ENCODE assay signal across 12 cellular contexts in the genomic region with DNA sequence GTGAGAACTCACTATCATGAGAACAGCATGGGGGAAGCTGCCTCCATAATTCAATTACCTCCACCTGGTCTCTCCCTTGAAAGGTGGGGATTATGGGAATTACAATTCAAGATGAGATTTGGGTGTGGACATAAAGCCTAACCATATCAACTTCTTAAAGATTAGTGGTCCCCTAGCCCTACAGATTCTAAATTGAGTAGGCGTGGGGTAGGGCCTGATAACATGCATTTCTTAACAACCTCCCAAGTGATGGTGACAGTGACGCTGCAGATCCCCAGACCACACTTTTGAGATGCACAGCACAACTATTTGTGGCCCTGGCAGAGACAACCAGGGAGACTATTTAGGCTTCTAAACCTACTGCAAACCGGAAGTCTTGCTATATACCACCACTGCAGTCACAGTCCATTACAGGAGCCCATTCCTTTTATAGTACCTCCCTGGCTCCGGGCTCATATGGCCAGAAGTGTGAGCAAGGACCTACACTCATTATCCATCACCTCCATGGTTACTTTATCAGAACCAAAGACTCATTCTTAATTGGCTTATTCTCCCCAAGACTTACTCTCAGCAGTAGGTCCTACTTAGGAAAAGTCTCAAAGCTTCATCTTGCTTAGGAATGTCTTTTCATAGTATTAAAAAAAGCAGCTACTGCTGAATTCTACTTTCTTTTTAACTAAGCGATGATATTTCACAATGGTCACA. TPM values are rescaled to one million over a fixed set of nuclear protein-coding genes. Genes with fewer than 3 reads are reported as not detected.
DNase-seq lines count a peak whose midpoint lies in the region; ATAC-seq, FAIRE-seq and TF ChIP-seq lines count a peak whose summit lies in the region.
"Had no signal": no experiment of that assay in that cellular context is flagged by ENCODE, and none has a peak within 500 bp of the region (broad histone marks: within the 10 kb centered on the region; RNA-seq: fewer than 3 reads in every experiment).

No MANE protein-coding gene starts in this region.

- TF ChIP-seq CTCF in PC-9 (conservative IDR thresholded peaks at IDR 0.05) (no peak), endodermal cell (conservative IDR thresholded peaks at IDR 0.05) (no peak), gastrocnemius medialis (IDR thresholded peaks at IDR 0.05 in 4 of 5, conservative IDR thresholded peaks at IDR 0.05 in 1 of 5) (no peak)

- 57 to 69% methylated on average over 4 of the region's 5 CpGs for whole genome bisulfite sequencing in endodermal cell (ENCODE audit: insufficient coverage in 1 of 2, insufficient read length in 1 of 2), 2 experiments

- no peaks in the 10 kb centered on the region for H3K9me3 ChIP-seq in PC-9 (ENCODE audit: insufficient read depth, low read depth)
- no peaks in the 10 kb centered on the region for H3K9me3 ChIP-seq in endodermal cell (ENCODE audit: control insufficient read depth, low read length)
- H3K9me3 ChIP-seq in gastrocnemius medialis = no peaks in the 10 kb centered on the region
- H3K9me3 ChIP-seq: stomach had no signal

- no peaks in the 10 kb centered on the region for H3K9me2 ChIP-seq in PC-9 (ENCODE audit: insufficient read depth)

- POLR2A ChIA-PET in PC-9 (lab: Charles Lee; ENCODE audit: unreplicated experiment) = no interaction called here

- CTCF ChIA-PET in PC-9 (lab: Charles Lee) = no interaction called here

- no peaks in the 10 kb centered on the region for H4K20me1 ChIP-seq in PC-9 (ENCODE audit: insufficient read depth)

- TF ChIP-seq POLR2A in gastrocnemius medialis (IDR thresholded peaks at IDR 0.05) = no peak

- H3K4me1 Mint-ChIP-seq in activated naive CD4-positive, alpha-beta T cell treated with anti-CD3 and anti-CD28 coated beads, Interleukin-2, amount 50 U/mL, for 24 hours = peaks cover 26% of the 10 kb centered on the region
- H3K4me1 Mint-ChIP-seq in endodermal cell = peaks cover 37% of the 10 kb centered on the region
- H3K4me1 Mint-ChIP-seq in stimulated activated memory B cell treated with anti-CD40 and anti-IgM and Interleukin-4, amounts not matched to agents 10 μg/mL and 1 μg/mL and 100 μg/mL, for 72 hours = peaks cover 8% of the 10 kb centered on the region

- no peaks in the 10 kb centered on the region for H3K36me3 Mint-ChIP-seq in activated naive CD4-positive, alpha-beta T cell treated with anti-CD3 and anti-CD28 coated beads, Interleukin-2, amount 50 U/mL, for 24 hours
- peaks cover 10% of the 10 kb centered on the region for H3K36me3 Mint-ChIP-seq in endodermal cell (ENCODE audit: low read depth)
- no peaks in the 10 kb centered on the region for H3K36me3 Mint-ChIP-seq in stimulated activated memory B cell treated with anti-CD40 and anti-IgM and Interleukin-4, amounts not matched to agents 10 μg/mL and 1 μg/mL and 100 μg/mL, for 72 hours

- H2AFZ ChIP-seq in PC-9 = no peak overlapping the region

- no peaks in the 10 kb centered on the region for H3F3A ChIP-seq in PC-9 (ENCODE audit: insufficient read depth, low read depth)

- peaks cover 17% of the 10 kb centered on the region for H3K79me2 ChIP-seq in PC-9 (ENCODE audit: low read depth)

- H3K27me3 ChIP-seq in PC-9 (ENCODE audit: insufficient read depth, low read depth) (no peaks in the 10 kb centered on the region), endodermal cell (ENCODE audit: control insufficient read depth, insufficient read depth, low read length, poor library complexity, severe bottlenecking) (peaks cover 18% of the 10 kb centered on the region), gastrocnemius medialis (no peaks in the 10 kb centered on the region)
- H3K27me3 ChIP-seq: stomach had no signal

- no peak for FAIRE-seq in HTR-8/SVneo (lab: Jason Lieb, UNC)

- peaks cover 17% of the 10 kb centered on the region; the same call in 1 of the 2 replicates for H3K4me1 ChIP-seq in PC-9 (replicated peaks; ENCODE audit: insufficient read depth)
- peaks cover 5% of the 10 kb centered on the region for H3K4me1 ChIP-seq in endodermal cell (ENCODE audit: control insufficient read depth, insufficient read depth, low read length)
- H3K4me1 ChIP-seq in gastrocnemius medialis = peaks cover 12 to 20% of the 10 kb centered on the region in 2 donors

- no peak overlapping the region for H3K27ac Mint-ChIP-seq in activated naive CD4-positive, alpha-beta T cell treated with anti-CD3 and anti-CD28 coated beads, Interleukin-2, amount 50 U/mL, for 24 hours
- peak overlapping the region; percentile 95 for H3K27ac Mint-ChIP-seq in endodermal cell
- H3K27ac Mint-ChIP-seq in stimulated activated memory B cell treated with anti-CD40 and anti-IgM and Interleukin-4, amounts not matched to agents 10 μg/mL and 1 μg/mL and 100 μg/mL, for 72 hours = no peak overlapping the region

- peak overlapping the region; percentile 96 for H3K9ac ChIP-seq in endodermal cell (ENCODE audit: extremely low read depth, low read length, poor library complexity, severe bottlenecking)

- no peaks in the 10 kb centered on the region for H3K9me3 Mint-ChIP-seq in activated naive CD4-positive, alpha-beta T cell treated with anti-CD3 and anti-CD28 coated beads, Interleukin-2, amount 50 U/mL, for 24 hours
- H3K9me3 Mint-ChIP-seq in endodermal cell = no peaks in the 10 kb centered on the region
- H3K9me3 Mint-ChIP-seq in stimulated activated memory B cell treated with anti-CD40 and anti-IgM and Interleukin-4, amounts not matched to agents 10 μg/mL and 1 μg/mL and 100 μg/mL, for 72 hours = no peaks in the 10 kb centered on the region

- H3K27me3 Mint-ChIP-seq in activated naive CD4-positive, alpha-beta T cell treated with anti-CD3 and anti-CD28 coated beads, Interleukin-2, amount 50 U/mL, for 24 hours = no peaks in the 10 kb centered on the region
- H3K27me3 Mint-ChIP-seq in endodermal cell (ENCODE audit: insufficient read depth) = no peaks in the 10 kb centered on the region
- H3K27me3 Mint-ChIP-seq in stimulated activated memory B cell treated with anti-CD40 and anti-IgM and Interleukin-4, amounts not matched to agents 10 μg/mL and 1 μg/mL and 100 μg/mL, for 72 hours = no peaks in the 10 kb centered on the region
- H3K27me3 Mint-ChIP-seq: B cell had no signal

- in situ Hi-C loops in gastrocnemius medialis (cut with MboI; ENCODE audit: low sequenced_read_pairs in 4 of 4) = loop anchor here in 2 of 4 donors (10.0 kb wide), 2 partner anchors 49 to 69 kb away; no protein-coding TSS in a partner anchor

- H3K36me3 ChIP-seq in PC-9 (ENCODE audit: low read depth) (no peaks in the 10 kb centered on the region), endodermal cell (ENCODE audit: control insufficient read depth, insufficient read depth, low read length) (peaks cover 3% of the 10 kb centered on the region), gastrocnemius medialis (peaks cover 0 to 6% of the 10 kb centered on the region in 2 donors)
- H3K36me3 ChIP-seq: stomach had no signal

- H3K27ac ChIP-seq in PC-9 (no peak overlapping the region), endodermal cell (ENCODE audit: low read depth, low read length) (no peak overlapping the region), gastrocnemius medialis (no peak overlapping the region)

- no peak for ATAC-seq in stimulated activated memory B cell treated with anti-CD40 and anti-IgM and Interleukin-4, amounts not matched to agents 10 μg/mL and 1 μg/mL and 100 μg/mL, for 72 hours
- ATAC-seq in HG03139 (IDR thresholded peaks at IDR 0.05; ENCODE audit: unreplicated experiment) (no peak), gastrocnemius medialis (no peak)

- no peak for DNase-seq in activated naive CD4-positive, alpha-beta T cell treated with anti-CD3 and anti-CD28 coated beads, Interleukin-2, amount 50 U/mL, for 16 hours
- DNase-seq in PC-9 (no peak), endodermal cell (peak; percentile 55), gastrocnemius medialis (no peak), HTR-8/SVneo (ENCODE audit: insufficient read length, low spot score) (no peak)
- DNase-seq: activated CD8-positive, alpha-beta memory T cell treated with anti-CD3 and anti-CD28 coated beads, Interleukin-2, amount 50 U/mL, for 4 hours; central memory CD4-positive, alpha-beta T cell; stomach had no signal

- H3K4me3 Mint-ChIP-seq in activated naive CD4-positive, alpha-beta T cell treated with anti-CD3 and anti-CD28 coated beads, Interleukin-2, amount 50 U/mL, for 24 hours = peak overlapping the region; percentile 89
- peak overlapping the region; percentile 79 for H3K4me3 Mint-ChIP-seq in endodermal cell
- H3K4me3 Mint-ChIP-seq in stimulated activated memory B cell treated with anti-CD40 and anti-IgM and Interleukin-4, amounts not matched to agents 10 μg/mL and 1 μg/mL and 100 μg/mL, for 72 hours = peak overlapping the region; percentile 90

- BruUV-seq in PC-9 (replicated peaks; lab: Mats Ljungman, UMichigan) = no TSS peak

- H3K4me3 ChIP-seq in PC-9 (no peak overlapping the region), endodermal cell (ENCODE audit: low read length) (peak overlapping the region; percentile 92), gastrocnemius medialis (no peak overlapping the region)
- H3K4me3 ChIP-seq: stomach had no signal

- 0 out of 2 replicates have a peak overlapping the region, but pooled peaks have one; percentile 93 for H3K4me2 ChIP-seq in PC-9

- intact Hi-C loops in PC-9 (cut with micrococcal nuclease; ENCODE audit: unreplicated experiment) = no loop called here
- intact Hi-C loops in gastrocnemius medialis (cut with DNase I; ENCODE audit: low total_unique reads) = no loop called here

RNA-seq across cellular contexts. Expression of a gene that starts 2.1 kb away (rescaled TPM):
- total RNA-seq in PC-9 (2021) (22.3 and 29.0 TPM in 2 replicates), endodermal cell (100 to 1,000 TPM in 1 of 2 donors, 10 to 100 TPM in 1; 86.5 to 112 TPM), gastrocnemius medialis (1 to 10 TPM; 2.3 to 9.9 (median 7.5) TPM)
- polyA plus RNA-seq in endodermal cell (2013, experiment 1 of 2) = 55.9 TPM
- 50.1 TPM for polyA plus RNA-seq in endodermal cell (2013, experiment 2 of 2)

RNA-seq across cellular contexts. Expression of a gene that starts 58.0 kb away (rescaled TPM):
- 20.8 and 26.5 TPM in 2 replicates for total RNA-seq in PC-9 (2021)
- 10 to 100 TPM; 28.0 to 32.5 TPM for total RNA-seq in endodermal cell
- 22.0 TPM for polyA plus RNA-seq in endodermal cell (2013, experiment 1 of 2)
- polyA plus RNA-seq in endodermal cell (2013, experiment 2 of 2) = 21.6 TPM
- 10 to 100 TPM; 11.9 to 21.8 (median 17.8) TPM for total RNA-seq in gastrocnemius medialis
